In genomic region chr13:110055089-110055488, GRCh38 we compare ENCODE assay signal across 13 cellular contexts.
A peak's percentile ranks its signal among the peaks of the same experiment; 100 is the strongest.
DNase-seq lines count a peak whose midpoint lies in the region; ATAC-seq and TF ChIP-seq lines count a peak whose summit lies in the region.
"Had no signal": no experiment of that assay in that cellular context is flagged by ENCODE, and none has a peak within 500 bp of the region (broad histone marks: within the 10 kb centered on the region; RNA-seq: fewer than 3 reads in every experiment).

No MANE protein-coding gene starts in this region.

- peaks cover 5% of the 10 kb centered on the region; the same call in 1 of the 2 replicates for H3K4me1 Mint-ChIP-seq in HFFc6 (ENCODE audit: low read depth)
- H3K4me1 Mint-ChIP-seq in neural progenitor cell = no peaks in the 10 kb centered on the region
- H3K4me1 Mint-ChIP-seq: stimulated activated effector memory CD8-positive, alpha-beta T cell treated with anti-CD3 and anti-CD28 coated beads, Interleukin-12 subunit alpha, Interleukin-12 subunit beta, amount 100 ng/mL, for 72 hours had no signal

- H3K79me2 ChIP-seq in neural progenitor cell (ENCODE audit: low read depth) = no peaks in the 10 kb centered on the region

- H4K20me1 ChIP-seq in neural progenitor cell (ENCODE audit: low read depth) = no peaks in the 10 kb centered on the region

- H3K9ac ChIP-seq in neural progenitor cell = no peak overlapping the region

- no peaks in the 10 kb centered on the region for H3K36me3 Mint-ChIP-seq in HFFc6 (ENCODE audit: low read depth)
- H3K36me3 Mint-ChIP-seq in neural progenitor cell = no peaks in the 10 kb centered on the region
- H3K36me3 Mint-ChIP-seq: stimulated activated effector memory CD8-positive, alpha-beta T cell treated with anti-CD3 and anti-CD28 coated beads, Interleukin-12 subunit alpha, Interleukin-12 subunit beta, amount 100 ng/mL, for 72 hours had no signal

- H3K4me1 ChIP-seq in neural progenitor cell = no peaks in the 10 kb centered on the region

- H3K9me3 ChIP-seq in neural progenitor cell (ENCODE audit: low read depth) = no peaks in the 10 kb centered on the region

- peak; percentile 1 for DNase-seq in HFFc6
- peak; percentile 4 to 10 for DNase-seq in Kasumi-1 (lab: John Stamatoyannopoulos, UW)
- peak; percentile 81 for DNase-seq in iris pigment epithelial cell (ENCODE audit: low read depth)
- DNase-seq in neural progenitor cell (ENCODE audit: low spot score) = no peak
- DNase-seq in stimulated activated CD4-positive, alpha-beta T cell treated with anti-CD3 and anti-CD28 coated beads, Interleukin-4, amount 100 ng/mL, for 1 hour = no peak
- DNase-seq in NCI-H2107 treated with DMSO at 0.1 percent for 48 hours (lab: John Stamatoyannopoulos, UW; ENCODE audit: unreplicated experiment) = no peak
- DNase-seq: activated effector memory CD4-positive, alpha-beta T cell treated with anti-CD3 and anti-CD28 coated beads, Interleukin-2, amount 50 U/mL, for 16 hours; COR-L47; left ventricle myocardium superior had no signal

- H3K36me3 ChIP-seq in neural progenitor cell = no peaks in the 10 kb centered on the region

- no peak overlapping the region for H3K27ac ChIP-seq in neural progenitor cell

- H3F3A ChIP-seq in neural progenitor cell (ENCODE audit: low read depth) = no peaks in the 10 kb centered on the region

- H3K27me3 ChIP-seq in neural progenitor cell = no peaks in the 10 kb centered on the region

- H3K27ac Mint-ChIP-seq in HFFc6 = no peak overlapping the region
- no peak overlapping the region for H3K27ac Mint-ChIP-seq in neural progenitor cell
- H3K27ac Mint-ChIP-seq: dendritic cell treated with granulocyte-macrophage colony-stimulating factor and Interleukin-4, amounts not matched to agents 40 ng/mL and 50 ng/mL, for 4 days; stimulated activated effector memory CD8-positive, alpha-beta T cell treated with anti-CD3 and anti-CD28 coated beads, Interleukin-12 subunit alpha, Interleukin-12 subunit beta, amount 100 ng/mL, for 72 hours had no signal

- no peak overlapping the region for H3K4me3 ChIP-seq in neural progenitor cell

- H3K27me3 Mint-ChIP-seq in HFFc6 (ENCODE audit: insufficient read depth) (peaks cover 4% of the 10 kb centered on the region), neural progenitor cell (ENCODE audit: insufficient read depth, low read depth) (no peaks in the 10 kb centered on the region)

- H3K4me2 ChIP-seq in neural progenitor cell = no peak overlapping the region

- TF ChIP-seq CTCF in HFFc6 (IDR thresholded peaks at IDR 0.05) (no peak), neural progenitor cell (IDR thresholded peaks at IDR 0.05) (no peak)

- peak; percentile 90 for ATAC-seq in GM18520 (IDR thresholded peaks at IDR 0.05; ENCODE audit: unreplicated experiment)
- no peak for ATAC-seq in HG02970 (IDR thresholded peaks at IDR 0.05; ENCODE audit: low FRiP score, unreplicated experiment)
- ATAC-seq: left ventricle myocardium superior; stimulated activated effector memory CD8-positive, alpha-beta T cell treated with anti-CD3 and anti-CD28 coated beads, Interleukin-12 subunit alpha, Interleukin-12 subunit beta, amount 100 ng/mL, for 72 hours had no signal

- H3K4me3 Mint-ChIP-seq in HFFc6 (no peak overlapping the region), neural progenitor cell (no peak overlapping the region)
- H3K4me3 Mint-ChIP-seq: dendritic cell treated with granulocyte-macrophage colony-stimulating factor and Interleukin-4, amounts not matched to agents 40 ng/mL and 50 ng/mL, for 4 days; stimulated activated effector memory CD8-positive, alpha-beta T cell treated with anti-CD3 and anti-CD28 coated beads, Interleukin-12 subunit alpha, Interleukin-12 subunit beta, amount 100 ng/mL, for 72 hours had no signal

- no peaks in the 10 kb centered on the region for H3K9me3 Mint-ChIP-seq in HFFc6
- no peaks in the 10 kb centered on the region for H3K9me3 Mint-ChIP-seq in neural progenitor cell
- H3K9me3 Mint-ChIP-seq: dendritic cell treated with granulocyte-macrophage colony-stimulating factor and Interleukin-4, amounts not matched to agents 40 ng/mL and 50 ng/mL, for 4 days had no signal

- H2AFZ ChIP-seq in neural progenitor cell (replicated peaks) = no peak overlapping the region

Comparison
In these comparisons a context has a peak if more than half of its experiments do, and no peak if none do; other contexts are left out.
1. DNase-seq: peak in HFFc6 (single experiment), Kasumi-1 (2 of 2) and iris pigment epithelial cell (single experiment); none in neural progenitor cell (single experiment), stimulated activated CD4-positive, alpha-beta T cell treated with anti-CD3 and anti-CD28 coated beads, Interleukin-4, amount 100 ng/mL, for 1 hour (single experiment) and NCI-H2107 treated with DMSO at 0.1 percent for 48 hours (single experiment).